ENCODE assay signal across 12 cellular contexts in genomic region chr12:85509857-85510256, GRCh38.
DNase-seq lines count a peak whose midpoint lies in the region; ATAC-seq, FAIRE-seq and TF ChIP-seq lines count a peak whose summit lies in the region.
"Had no signal": no experiment of that assay in that cellular context is flagged by ENCODE, and none has a peak within 500 bp of the region (broad histone marks: within the 10 kb centered on the region; RNA-seq: fewer than 3 reads in every experiment).

No MANE protein-coding gene starts in this region.

- H3K36me3 ChIP-seq in mammary epithelial cell (ENCODE audit: insufficient read depth, low read length): no peaks in the 10 kb centered on the region
- no peaks in the 10 kb centered on the region for H3K36me3 ChIP-seq in breast epithelium
- H3K36me3 ChIP-seq in MM.1S (replicated peaks; ENCODE audit: insufficient read depth, low read length): no peaks in the 10 kb centered on the region

- no peak overlapping the region for H3K27ac ChIP-seq in mammary epithelial cell (ENCODE audit: insufficient read depth, low read depth, low read length)
- H3K27ac ChIP-seq in breast epithelium: no peak overlapping the region
- H3K27ac ChIP-seq in MM.1S (ENCODE audit: low read length): no peak overlapping the region
- H3K27ac ChIP-seq in RWPE1: no peak overlapping the region
- H3K27ac ChIP-seq: parathyroid adenoma had no signal

- H2AFZ ChIP-seq in mammary epithelial cell (ENCODE audit: low read depth, low read length) (no peak overlapping the region), MM.1S (ENCODE audit: low read length) (no peak overlapping the region)
- H2AFZ ChIP-seq: parathyroid adenoma had no signal

- CTCF ChIA-PET in mammary epithelial cell (lab: Charles Lee; ENCODE audit: low non-redundant PET): no interaction called here
- CTCF ChIA-PET in RWPE1 (lab: Yijun Ruan, JAX): no interaction called here

- DNase-seq in mammary epithelial cell: peak; percentile 73
- no peak for DNase-seq in breast epithelium (ENCODE audit: low spot score in 2 of 2)
- peak; percentile 41 for DNase-seq in MM.1S
- no peak for DNase-seq in HTR-8/SVneo (ENCODE audit: insufficient read length, low spot score)
- no peak for DNase-seq in RWPE1 (ENCODE audit: low spot score)
- no peak for DNase-seq in GM20000 (ENCODE audit: low spot score)
- DNase-seq in inferior parietal cortex (ENCODE audit: extremely low spot score): no peak
- DNase-seq: 8988T; effector CD4-positive, alpha-beta T cell; NCI-H526 had no signal

- no peak for TF ChIP-seq POLR2A in breast epithelium (IDR thresholded peaks at IDR 0.05)

- peak; percentile 97 for ATAC-seq in HG02938 (IDR thresholded peaks at IDR 0.05; ENCODE audit: unreplicated experiment)

- no peaks in the 10 kb centered on the region for H3K9me2 ChIP-seq in MM.1S (replicated peaks; ENCODE audit: insufficient read depth, low read length)

- 67% methylated on average over 3 of the region's 3 CpGs for WGBS in mammary epithelial cell (ENCODE audit: low coverage, missing lambda C conversion rate)

- no peaks in the 10 kb centered on the region for H3F3A ChIP-seq in MM.1S (ENCODE audit: insufficient read depth, low read length)

- TF ChIP-seq CTCF in mammary epithelial cell (conservative IDR thresholded peaks at IDR 0.05 in 1 of 2, IDR thresholded peaks at IDR 0.05 in 1 of 2; ENCODE audit: extremely low read depth in 1 of 2, insufficient read depth in 1 of 2, low read depth in 1 of 2, low read length in 2 of 2) (no peak), breast epithelium (IDR thresholded peaks at IDR 0.05) (no peak), MM.1S (IDR thresholded peaks at IDR 0.05; ENCODE audit: low read length) (no peak), RWPE1 (conservative IDR thresholded peaks at IDR 0.05; ENCODE audit: low read depth) (no peak), GM20000 (IDR thresholded peaks at IDR 0.05; ENCODE audit: extremely low read depth, missing control alignments) (no peak)

- POLR2A ChIA-PET in RWPE1 (lab: Yijun Ruan, JAX; ENCODE audit: low non-redundant PET): no interaction called here

- H3K9ac ChIP-seq in mammary epithelial cell (ENCODE audit: insufficient read depth, low read length) (no peak overlapping the region), MM.1S (ENCODE audit: low read length) (no peak overlapping the region)
- H3K9ac ChIP-seq: parathyroid adenoma had no signal

- no peak overlapping the region for H3K4me2 ChIP-seq in mammary epithelial cell (ENCODE audit: insufficient read depth, low read depth, low read length)
- H3K4me2 ChIP-seq in MM.1S (ENCODE audit: low read depth, low read length): no peak overlapping the region

- H3K27me3 ChIP-seq in mammary epithelial cell (ENCODE audit: insufficient read depth, low read length): no peaks in the 10 kb centered on the region
- H3K27me3 ChIP-seq in breast epithelium: no peaks in the 10 kb centered on the region
- no peaks in the 10 kb centered on the region for H3K27me3 ChIP-seq in MM.1S (replicated peaks; ENCODE audit: insufficient read depth, low read length)

- no TSS peak for BruUV-seq in mammary epithelial cell (replicated peaks; lab: Mats Ljungman, UMichigan)

- dilution Hi-C loops in mammary epithelial cell (cut with HindIII; ENCODE audit: low sequenced_read_pairs): no loop called here

- H4K20me1 ChIP-seq in mammary epithelial cell (ENCODE audit: insufficient read depth, low read length) (no peaks in the 10 kb centered on the region), MM.1S (ENCODE audit: insufficient read depth, low read length) (no peaks in the 10 kb centered on the region)

- H3K4me3 ChIP-seq in mammary epithelial cell (replicated peaks in 1 of 3; ENCODE audit: insufficient read depth in 1 of 3, low read depth in 2 of 3, low read length in 3 of 3): no peak overlapping the region
- H3K4me3 ChIP-seq in breast epithelium: no peak overlapping the region
- H3K4me3 ChIP-seq in MM.1S (ENCODE audit: low read length): no peak overlapping the region

- intact Hi-C loops in mammary epithelial cell (cut with micrococcal nuclease) (no loop called here), breast epithelium (cut with DNase I; ENCODE audit: low total_unique reads) (no loop called here)

- H3K9me3 ChIP-seq in mammary epithelial cell (replicated peaks; ENCODE audit: insufficient read depth, low read length) (no peaks in the 10 kb centered on the region), breast epithelium (no peaks in the 10 kb centered on the region), MM.1S (replicated peaks; ENCODE audit: insufficient read depth, low read length) (no peaks in the 10 kb centered on the region)

- H3K4me1 ChIP-seq in mammary epithelial cell (ENCODE audit: insufficient read depth, low read length) (no peaks in the 10 kb centered on the region), breast epithelium (no peaks in the 10 kb centered on the region), MM.1S (ENCODE audit: low read length) (no peaks in the 10 kb centered on the region)
- H3K4me1 ChIP-seq: parathyroid adenoma had no signal

- no peak for FAIRE-seq in HTR-8/SVneo (lab: Jason Lieb, UNC)

- H3K79me2 ChIP-seq in mammary epithelial cell (ENCODE audit: insufficient read depth, low read length) (no peaks in the 10 kb centered on the region), MM.1S (ENCODE audit: low read length) (no peaks in the 10 kb centered on the region)
- H3K79me2 ChIP-seq: parathyroid adenoma had no signal

- in situ Hi-C loops in mammary epithelial cell (cut with MboI; ENCODE audit: low sequenced_read_pairs in 2 of 2): no loop called here

Comparison
In these comparisons a context has a peak if more than half of its experiments do, and no peak if none do; other contexts are left out.
1. DNase-seq: peak in mammary epithelial cell (single experiment) and MM.1S (single experiment); none in breast epithelium (0 of 2), HTR-8/SVneo (single experiment), RWPE1 (single experiment), GM20000 (single experiment) and inferior parietal cortex (single experiment).